In the genomic region with DNA sequence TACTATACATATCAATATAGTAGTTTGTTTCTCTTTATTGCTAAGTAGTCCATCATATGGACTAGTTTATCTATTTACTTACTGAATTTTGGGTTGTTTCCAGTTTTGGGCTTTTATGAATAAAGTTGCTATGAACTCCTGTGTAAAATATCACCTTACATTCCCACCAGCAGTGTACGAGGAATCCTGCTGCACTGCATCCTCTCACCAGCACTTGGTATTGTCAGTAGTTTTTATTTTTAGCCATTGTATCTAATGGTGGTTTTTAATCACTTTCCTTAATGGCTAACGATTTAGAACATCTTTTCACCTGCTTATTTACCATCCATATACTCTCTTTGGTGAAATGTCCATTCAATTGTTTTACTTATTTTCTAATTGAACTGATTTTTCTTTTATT, we compare ENCODE assay signal across 26 cellular contexts. TPM values are rescaled to one million over a fixed set of nuclear protein-coding genes. Genes with fewer than 3 reads are reported as not detected.
DNase-seq lines count a peak whose midpoint lies in the region; ATAC-seq and TF ChIP-seq lines count a peak whose summit lies in the region.
"Had no signal": no experiment of that assay in that cellular context is flagged by ENCODE, and none has a peak within 500 bp of the region (broad histone marks: within the 10 kb centered on the region; RNA-seq: fewer than 3 reads in every experiment).

No MANE protein-coding gene starts in this region.

- H3K4me3 ChIP-seq in Panc1 (ENCODE audit: low read depth in 2 of 2, low read length in 2 of 2) = no peak overlapping the region
- H3K4me3 ChIP-seq in parathyroid adenoma (ENCODE audit: low read depth, low read length) = peak overlapping the region; percentile 29
- H3K4me3 ChIP-seq: BLaER1 treated with 17β-estradiol and CSF1 and Interleukin-3, amounts not matched to agents 10 nM and 100 nM had no signal

- no peaks in the 10 kb centered on the region for H3K27me3 Mint-ChIP-seq in activated T-cell treated with anti-CD3 and anti-CD28 coated beads, Interleukin-2, amount 50 U/mL, for 72 hours (ENCODE audit: low read depth)
- no peaks in the 10 kb centered on the region for H3K27me3 Mint-ChIP-seq in WTC11 (ENCODE audit: low read depth)

- H3K4me2 ChIP-seq in parathyroid adenoma (ENCODE audit: low read length) = peak overlapping the region; percentile 27
- H3K4me2 ChIP-seq: BLaER1 treated with 17β-estradiol and CSF1 and Interleukin-3, amounts not matched to agents 10 nM and 100 nM had no signal

- H3K36me3 ChIP-seq in Panc1 (ENCODE audit: control insufficient read depth, insufficient read depth, low read length) = peaks cover 11% of the 10 kb centered on the region
- no peaks in the 10 kb centered on the region for H3K36me3 ChIP-seq in parathyroid adenoma (ENCODE audit: control insufficient read depth, insufficient read depth, low read length)

- H3K27me3 ChIP-seq in Panc1 (ENCODE audit: control insufficient read depth, insufficient read depth, low read length) (no peaks in the 10 kb centered on the region), parathyroid adenoma (ENCODE audit: control insufficient read depth, insufficient read depth, low read length) (no peaks in the 10 kb centered on the region)
- H3K27me3 ChIP-seq: BLaER1 treated with 17β-estradiol and CSF1 and Interleukin-3, amounts not matched to agents 10 nM and 100 nM had no signal

- no peak overlapping the region for H3K9ac ChIP-seq in parathyroid adenoma
- H3K9ac ChIP-seq: BLaER1 treated with 17β-estradiol and CSF1 and Interleukin-3, amounts not matched to agents 10 nM and 100 nM had no signal

- in situ Hi-C loops in Panc1 (cut with HindIII; ENCODE audit: low pct_unique_long_range_greater_than_20kb, low sequenced_read_pairs) = no loop called here

- POLR2A ChIA-PET in Panc1 (lab: Charles Lee) = no interaction called here
- POLR2A ChIA-PET in RWPE1 (lab: Yijun Ruan, JAX; ENCODE audit: low non-redundant PET) = no interaction called here
- POLR2A ChIA-PET in WTC11 (lab: Charles Lee) = interaction anchor here (0.6 kb wide), 1 partner anchor 79 kb away, joined by 4 read pairs; no protein-coding TSS in a partner anchor

- H3K4me1 ChIP-seq in Panc1 (ENCODE audit: control insufficient read depth, insufficient read depth, low read length) (no peaks in the 10 kb centered on the region), parathyroid adenoma (no peaks in the 10 kb centered on the region)

- peaks cover 22% of the 10 kb centered on the region for H3K4me1 Mint-ChIP-seq in activated T-cell treated with anti-CD3 and anti-CD28 coated beads, Interleukin-2, amount 50 U/mL, for 72 hours (ENCODE audit: low read depth)
- H3K4me1 Mint-ChIP-seq in WTC11 = no peaks in the 10 kb centered on the region

- H3K27ac ChIP-seq in Panc1 (ENCODE audit: low read length) (no peak overlapping the region), parathyroid adenoma (no peak overlapping the region), RWPE1 (no peak overlapping the region)
- H3K27ac ChIP-seq: 22Rv1; BLaER1 treated with 17β-estradiol and CSF1 and Interleukin-3, amounts not matched to agents 10 nM and 100 nM had no signal

- TF ChIP-seq CTCF in Panc1 (IDR thresholded peaks at IDR 0.05) (no peak), parathyroid adenoma (IDR thresholded peaks at IDR 0.05) (no peak), RWPE1 (conservative IDR thresholded peaks at IDR 0.05; ENCODE audit: low read depth) (no peak), WTC11 (IDR thresholded peaks at IDR 0.05) (no peak)

- peaks cover 5 to 18% of the 10 kb centered on the region in 2 donors for H3K36me3 Mint-ChIP-seq in activated T-cell treated with anti-CD3 and anti-CD28 coated beads, Interleukin-2, amount 50 U/mL, for 72 hours (ENCODE audit: insufficient read depth in 2 of 2)
- H3K36me3 Mint-ChIP-seq in WTC11 = peaks cover 25% of the 10 kb centered on the region

- no peak overlapping the region for H2AFZ ChIP-seq in parathyroid adenoma

- H3K9me3 ChIP-seq in Panc1 (ENCODE audit: control insufficient read depth, insufficient read depth, low read depth, low read length) (no peaks in the 10 kb centered on the region), parathyroid adenoma (ENCODE audit: control insufficient read depth, low read length) (no peaks in the 10 kb centered on the region)
- H3K9me3 ChIP-seq: BLaER1 treated with 17β-estradiol and CSF1 and Interleukin-3, amounts not matched to agents 10 nM and 100 nM had no signal

- no peaks in the 10 kb centered on the region for H3K9me3 Mint-ChIP-seq in activated T-cell treated with anti-CD3 and anti-CD28 coated beads, Interleukin-2, amount 50 U/mL, for 72 hours
- no peaks in the 10 kb centered on the region for H3K9me3 Mint-ChIP-seq in WTC11
- H3K9me3 Mint-ChIP-seq: CD8-positive, alpha-beta T cell had no signal

- DNase-seq in activated T-cell treated with anti-CD3 and anti-CD28 coated beads, Interleukin-2, amount 50 U/mL, for 72 hours = no peak
- DNase-seq in activated T-cell treated with anti-CD3 and anti-CD28 coated beads for 4 hours (no peak), Panc1 (ENCODE audit: low read depth, low spot score) (no peak), left cardiac atrium (no peak), RWPE1 (ENCODE audit: low spot score) (no peak), WTC11 (ENCODE audit: low spot score) (no peak)
- DNase-seq: ACHN; CD8-positive, alpha-beta T cell; GDM1; IMR-90; MV-4-11; NCI-H1694; NCI-H2081 treated with DMSO at 0.1 percent for 48 hours; NCI-H2171 treated with DMSO at 0.1 percent for 48 hours; NCI-H524 treated with DMSO at 0.1 percent for 48 hours; OCI-M1; SIG-M5 had no signal

- ATAC-seq in activated T-cell treated with anti-CD3 and anti-CD28 coated beads, Interleukin-2, amount 50 U/mL, for 72 hours (replicated peaks in 1 of 2) = no peak
- ATAC-seq in Panc1 = no peak
- peak; percentile 52 to 70 for ATAC-seq in left cardiac atrium
- no peak for ATAC-seq in WTC11
- no peak for ATAC-seq in GM21526 (IDR thresholded peaks at IDR 0.05; ENCODE audit: low FRiP score, unreplicated experiment)
- ATAC-seq: CD8-positive, alpha-beta T cell; SK-N-SH treated with all-trans-retinoic acid at 6 μM for 48 hours had no signal

- no peaks in the 10 kb centered on the region for H3K79me2 ChIP-seq in parathyroid adenoma

- intact Hi-C loops in Panc1 (cut with micrococcal nuclease; ENCODE audit: unreplicated experiment) = no loop called here
- intact Hi-C loops in left cardiac atrium (cut with DNase I) = no loop called here

- peak overlapping the region; percentile 24 for H3K27ac Mint-ChIP-seq in activated T-cell treated with anti-CD3 and anti-CD28 coated beads, Interleukin-2, amount 50 U/mL, for 72 hours
- no peak overlapping the region for H3K27ac Mint-ChIP-seq in WTC11
- H3K27ac Mint-ChIP-seq: CD8-positive, alpha-beta T cell had no signal

- TSS peak; percentile 27 for BruUV-seq in Panc1 (replicated peaks; lab: Mats Ljungman, UMichigan)

- CTCF ChIA-PET in Panc1 (lab: Charles Lee) (no interaction called here), RWPE1 (lab: Yijun Ruan, JAX) (no interaction called here), WTC11 (lab: Charles Lee) (no interaction called here)

- H3K4me3 Mint-ChIP-seq in activated T-cell treated with anti-CD3 and anti-CD28 coated beads, Interleukin-2, amount 50 U/mL, for 72 hours = no peak overlapping the region
- H3K4me3 Mint-ChIP-seq in WTC11 = no peak overlapping the region
- H3K4me3 Mint-ChIP-seq: CD8-positive, alpha-beta T cell had no signal

TF ChIP-seq in WTC11, 78 proteins besides CTCF, POLR2A, EP300 and RAD21 (continues in another document):
- no peak for TF ChIP-seq MXD4 (CRISPR knock-in tag; IDR thresholded peaks at IDR 0.05; ENCODE audit: borderline replicate concordance)
- no peak for TF ChIP-seq ZNF317 (CRISPR knock-in tag; IDR thresholded peaks at IDR 0.05; ENCODE audit: borderline replicate concordance, low read depth)
- no peak for TF ChIP-seq CREB1 (CRISPR knock-in tag; IDR thresholded peaks at IDR 0.05)
- TF ChIP-seq TEAD1 (CRISPR knock-in tag; IDR thresholded peaks at IDR 0.05) = no peak
- TF ChIP-seq, protein P1, sequence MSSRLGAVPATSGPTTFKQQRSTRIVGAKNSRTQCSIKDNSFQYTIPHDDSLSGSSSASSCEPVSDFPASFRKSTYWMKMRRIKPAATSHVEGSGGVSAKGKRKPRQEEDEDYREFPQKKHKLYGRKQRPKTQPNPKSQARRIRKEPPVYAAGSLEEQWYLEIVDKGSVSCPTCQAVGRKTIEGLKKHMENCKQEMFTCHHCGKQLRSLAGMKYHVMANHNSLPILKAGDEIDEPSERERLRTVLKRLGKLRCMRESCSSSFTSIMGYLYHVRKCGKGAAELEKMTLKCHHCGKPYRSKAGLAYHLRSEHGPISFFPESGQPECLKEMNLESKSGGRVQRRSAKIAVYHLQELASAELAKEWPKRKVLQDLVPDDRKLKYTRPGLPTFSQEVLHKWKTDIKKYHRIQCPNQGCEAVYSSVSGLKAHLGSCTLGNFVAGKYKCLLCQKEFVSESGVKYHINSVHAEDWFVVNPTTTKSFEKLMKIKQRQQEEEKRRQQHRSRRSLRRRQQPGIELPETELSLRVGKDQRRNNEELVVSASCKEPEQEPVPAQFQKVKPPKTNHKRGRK (CRISPR knock-in tag; IDR thresholded peaks at IDR 0.05; ENCODE audit: borderline replicate concordance) = no peak
- TF ChIP-seq PRRX2 (CRISPR knock-in tag; IDR thresholded peaks at IDR 0.05) = no peak
- TF ChIP-seq, protein P2, sequence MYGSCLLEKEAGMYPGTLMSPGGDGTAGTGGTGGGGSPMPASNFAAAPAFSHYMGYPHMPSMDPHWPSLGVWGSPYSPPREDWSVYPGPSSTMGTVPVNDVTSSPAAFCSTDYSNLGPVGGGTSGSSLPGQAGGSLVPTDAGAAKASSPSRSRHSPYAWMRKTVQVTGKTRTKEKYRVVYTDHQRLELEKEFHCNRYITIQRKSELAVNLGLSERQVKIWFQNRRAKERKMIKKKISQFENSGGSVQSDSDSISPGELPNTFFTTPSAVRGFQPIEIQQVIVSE (CRISPR knock-in tag; IDR thresholded peaks at IDR 0.05; ENCODE audit: borderline replicate concordance) = no peak

RNA-seq across cellular contexts. Expression of a gene that starts 24.0 kb away (rescaled TPM):
- total RNA-seq in activated T-cell treated with anti-CD3 and anti-CD28 coated beads, Interleukin-2, amount 50 U/mL, for 72 hours = 100 to 1,000 TPM; 124 to 146 TPM
- 97.5 TPM for total RNA-seq in Panc1 (2021; ENCODE audit: unreplicated experiment)
- 39.0 TPM for polyA plus RNA-seq in Panc1 (2012; ENCODE audit: insufficient read length)
- total RNA-seq in left cardiac atrium = 10 to 100 TPM; 75.7 to 83.9 TPM
- total RNA-seq in WTC11 (2021) = 83.0 to 83.6 TPM (median 83.3 TPM) in 3 replicates

RNA-seq across cellular contexts. Expression of a gene that starts 44.0 kb away (rescaled TPM):
- total RNA-seq in activated T-cell treated with anti-CD3 and anti-CD28 coated beads, Interleukin-2, amount 50 U/mL, for 72 hours = not detected
- total RNA-seq in Panc1 (2021; ENCODE audit: unreplicated experiment) = 0.49 TPM
- not detected for polyA plus RNA-seq in Panc1 (2012; ENCODE audit: insufficient read length)
- 1,000 to 10,000 TPM; 4,221 to 5,418 TPM for total RNA-seq in left cardiac atrium
- total RNA-seq in WTC11 (2021) = 0.50 TPM in 1 of 3 replicates, not detected in the others
- total RNA-seq: CD8-positive, alpha-beta T cell; H1; HT1080; IMR-90; M059J; RPMI7951 had no signal
- polyA plus RNA-seq: IMR-90 had no signal

Comparison
In these comparisons a context has a peak if more than half of its experiments do, and no peak if none do; other contexts are left out.
1. ATAC-seq: peak in left cardiac atrium (2 of 2); none in activated T-cell treated with anti-CD3 and anti-CD28 coated beads, Interleukin-2, amount 50 U/mL, for 72 hours (0 of 2), Panc1 (single experiment), WTC11 (single experiment) and GM21526 (single experiment).
2. RNA of a gene that starts 44.0 kb away (total RNA-seq): 4,221 to 5,418 TPM in left cardiac atrium; 0.50 TPM in WTC11, 0.49 TPM in Panc1 (single experiment) and not detected in activated T-cell treated with anti-CD3 and anti-CD28 coated beads, Interleukin-2, amount 50 U/mL, for 72 hours; every median in the first group is over 1,000 times any median in the second.